8 cellular contexts compared by ENCODE assay signal in genomic region chr3:42066516-42067181, GRCh38. TPM values are rescaled to one million over a fixed set of nuclear protein-coding genes. Genes with fewer than 3 reads are reported as not detected.
DNase-seq lines count a peak whose midpoint lies in the region; ATAC-seq and TF ChIP-seq lines count a peak whose summit lies in the region.

No MANE protein-coding gene starts in this region.

- peaks cover 53% of the 10 kb centered on the region for H3F3A ChIP-seq in GM23248 (ENCODE audit: insufficient read depth)

- peak overlapping the region; percentile 94 for H3K9ac ChIP-seq in GM23248

- H3K27me3 ChIP-seq in GM23248 (replicated peaks; ENCODE audit: insufficient read depth) (no peaks in the 10 kb centered on the region), heart right ventricle (no peaks in the 10 kb centered on the region)

- no peak for TF ChIP-seq CTCF in heart right ventricle (IDR thresholded peaks at IDR 0.05)

- H2AFZ ChIP-seq in GM23248, result no peak overlapping the region

- peaks cover 83% of the 10 kb centered on the region for H3K4me1 ChIP-seq in GM23248 (ENCODE audit: insufficient read depth)
- H3K4me1 ChIP-seq in heart right ventricle, result peaks cover 33 to 100% (median 91%) of the 10 kb centered on the region in 9 donors

- no peaks in the 10 kb centered on the region for H4K20me1 ChIP-seq in GM23248 (ENCODE audit: insufficient read depth)

- DNase-seq in GM23248 (peak; percentile 87), SHP77 (lab: John Stamatoyannopoulos, UW) (peak; percentile 52 to 83), heart right ventricle (peak in 1 of 2 donors; percentile 73), NCI-H187 (lab: John Stamatoyannopoulos, UW) (no peak), HK-2 (ENCODE audit: unreplicated experiment) (no peak)
- no peak for DNase-seq in stimulated activated effector memory CD8-positive, alpha-beta T cell treated with anti-CD3 and anti-CD28 coated beads, Interleukin-12 subunit alpha, Interleukin-12 subunit beta, amount 100 ng/mL, for 72 hours (ENCODE audit: low spot score in 2 of 2)

- H3K9me3 ChIP-seq in GM23248 (ENCODE audit: low read depth) (no peaks in the 10 kb centered on the region), heart right ventricle (no peaks in the 10 kb centered on the region)

- H3K4me1 Mint-ChIP-seq in stimulated activated effector memory CD8-positive, alpha-beta T cell treated with anti-CD3 and anti-CD28 coated beads, Interleukin-12 subunit alpha, Interleukin-12 subunit beta, amount 100 ng/mL, for 72 hours, result peaks cover 23% of the 10 kb centered on the region

- H3K27ac ChIP-seq in GM23248 (peak overlapping the region; percentile 100), heart right ventricle (peak overlapping the region; percentile 82 to 95 (median 90))

- ATAC-seq in heart right ventricle, result peak; percentile 11 to 66 (median 33)
- ATAC-seq in stimulated activated effector memory CD8-positive, alpha-beta T cell treated with anti-CD3 and anti-CD28 coated beads, Interleukin-12 subunit alpha, Interleukin-12 subunit beta, amount 100 ng/mL, for 72 hours, result no peak
- no peak for ATAC-seq in GM21515 (IDR thresholded peaks at IDR 0.05; ENCODE audit: unreplicated experiment)
- no peak for ATAC-seq in GM19463 (IDR thresholded peaks at IDR 0.05; ENCODE audit: unreplicated experiment)

- no peak overlapping the region for H3K4me3 Mint-ChIP-seq in stimulated activated effector memory CD8-positive, alpha-beta T cell treated with anti-CD3 and anti-CD28 coated beads, Interleukin-12 subunit alpha, Interleukin-12 subunit beta, amount 100 ng/mL, for 72 hours

- intact Hi-C loops in heart right ventricle (cut with DNase I), result loop anchor here in 2 of 10 donors (2.0 to 5.0 kb wide), 2 partner anchors 32 to 39 kb away; no protein-coding TSS in a partner anchor

- no peaks in the 10 kb centered on the region for H3K9me3 Mint-ChIP-seq in stimulated activated effector memory CD8-positive, alpha-beta T cell treated with anti-CD3 and anti-CD28 coated beads, Interleukin-12 subunit alpha, Interleukin-12 subunit beta, amount 100 ng/mL, for 72 hours

- H3K4me2 ChIP-seq in GM23248 (ENCODE audit: unreplicated experiment), result peak overlapping the region; percentile 96

- peaks cover 81% of the 10 kb centered on the region for H3K79me2 ChIP-seq in GM23248 (ENCODE audit: insufficient read depth)

- no peaks in the 10 kb centered on the region for H3K36me3 Mint-ChIP-seq in stimulated activated effector memory CD8-positive, alpha-beta T cell treated with anti-CD3 and anti-CD28 coated beads, Interleukin-12 subunit alpha, Interleukin-12 subunit beta, amount 100 ng/mL, for 72 hours

- WGBS in GM23248 (ENCODE audit: low coverage in 1 of 2, low lambda C conversion rate in 2 of 2, missing lambda C conversion rate in 2 of 2), 2 experiments, result 31 to 32% methylated on average over 7 of the region's 7 CpGs
- 22 to 25% methylated on average over 7 of the region's 7 CpGs for WGBS in heart right ventricle, 2 donors

- H3K27ac Mint-ChIP-seq in stimulated activated effector memory CD8-positive, alpha-beta T cell treated with anti-CD3 and anti-CD28 coated beads, Interleukin-12 subunit alpha, Interleukin-12 subunit beta, amount 100 ng/mL, for 72 hours, result peak overlapping the region; percentile 32

- no peaks in the 10 kb centered on the region for H3K9me2 ChIP-seq in GM23248 (ENCODE audit: insufficient read depth)

- in situ Hi-C loops in GM23248 (cut with MboI), result no loop called here

- H3K4me3 ChIP-seq in GM23248, result peak overlapping the region; percentile 63
- peak overlapping the region in 2 of 10 donors; percentile 14 to 17 for H3K4me3 ChIP-seq in heart right ventricle

- no peaks in the 10 kb centered on the region for H3K36me3 ChIP-seq in GM23248 (ENCODE audit: low read depth)
- H3K36me3 ChIP-seq in heart right ventricle, result no peaks in the 10 kb centered on the region

RNA-seq across cellular contexts. Expression of gene TRAK1, which starts 24.5 kb away (rescaled TPM):
- 41.5 and 51.0 TPM in 2 replicates for total RNA-seq in GM23248 (2014; rRNA removed; shearing (Covaris generic))
- polyA plus RNA-seq in GM23248 (2016; fragmentation: Nextera tagmentation; extraction: Ambion mirVana) (13.6 and 13.7 TPM in 2 replicates), heart right ventricle (10 to 100 TPM; 35.5 to 41.2 TPM)
- 100 to 1,000 TPM; 182 to 423 (median 320) TPM for total RNA-seq in heart right ventricle

Comparison
In these comparisons a context has a peak if more than half of its experiments do, and no peak if none do; other contexts are left out.
1. DNase-seq: peak in GM23248 (single experiment) and SHP77 (2 of 2); none in stimulated activated effector memory CD8-positive, alpha-beta T cell treated with anti-CD3 and anti-CD28 coated beads, Interleukin-12 subunit alpha, Interleukin-12 subunit beta, amount 100 ng/mL, for 72 hours (0 of 2), NCI-H187 (0 of 2) and HK-2 (single experiment).
2. ATAC-seq: peak in heart right ventricle (8 of 8); none in stimulated activated effector memory CD8-positive, alpha-beta T cell treated with anti-CD3 and anti-CD28 coated beads, Interleukin-12 subunit alpha, Interleukin-12 subunit beta, amount 100 ng/mL, for 72 hours (single experiment), GM21515 (single experiment) and GM19463 (single experiment).